8 cellular contexts compared by ENCODE assay signal in genomic region chr3:33113772-33114621, GRCh38. TPM values are rescaled to one million over a fixed set of nuclear protein-coding genes. Genes with fewer than 3 reads are reported as not detected.
A peak's percentile ranks its signal among the peaks of the same experiment; 100 is the strongest.
DNase-seq lines count a peak whose midpoint lies in the region; FAIRE-seq and TF ChIP-seq lines count a peak whose summit lies in the region.

Gene CRTAP (plus strand): TSS chr3:33114014. CDS start chr3:33114078, 64 bp downstream.

- H3K36me3 ChIP-seq in SK-N-SH (replicated peaks in 1 of 2; ENCODE audit: control insufficient read depth in 1 of 2, insufficient read depth in 2 of 2, low read length in 1 of 2) (peaks cover 0 to 17% of the 10 kb centered on the region in 2 experiments), suprapubic skin (peaks cover 1% of the 10 kb centered on the region)

- CTCF ChIA-PET in SK-N-SH (lab: Yijun Ruan, JAX) = interaction anchor here (0.6 to 0.9 kb wide), 2 partner anchors 18 to 23 kb away, joined by 3 read pairs; no protein-coding TSS in a partner anchor

- WGBS in SK-N-SH (ENCODE audit: low lambda C conversion rate) = under 1% methylated on average over 37 of the region's 98 CpGs
- 0% methylated on average over 43 of the region's 98 CpGs for WGBS in suprapubic skin

- H3K4me3 ChIP-seq in SK-N-SH (ENCODE audit: low read depth in 2 of 2, low read length in 1 of 2) (peak within 1 kb of the TSS; percentile 73 to 78), suprapubic skin (peak within 1 kb of the TSS; percentile 71)

- H3K27ac ChIP-seq in SK-N-SH (ENCODE audit: low read depth in 2 of 2, low read length in 1 of 2) = peak within 1 kb of the TSS; percentile 88 to 89
- H3K27ac ChIP-seq in suprapubic skin = peak within 1 kb of the TSS; percentile 96

- POLR2A ChIA-PET in SK-N-SH (lab: Yijun Ruan, JAX) = interaction anchor here (0.5 to 1.5 kb wide), 6 partner anchors 8 to 363 kb away, joined by 3 to 7 read pairs (median 3); partner anchors contain the start of genes GLB1 and TMPPE

- TF ChIP-seq CTCF in SK-N-SH (IDR thresholded peaks at IDR 0.05) (no peak), suprapubic skin (IDR thresholded peaks at IDR 0.05) (no peak)

- peaks cover 59% of the 10 kb centered on the region for H3K79me2 ChIP-seq in SK-N-SH (ENCODE audit: insufficient read depth)

- peaks cover 21% of the 10 kb centered on the region for H3F3A ChIP-seq in SK-N-SH (replicated peaks; ENCODE audit: insufficient read depth)

- no peak for TF ChIP-seq RAD21 in SK-N-SH (IDR thresholded peaks at IDR 0.05; ENCODE audit: low read length)

- H3K4me1 ChIP-seq in SK-N-SH (ENCODE audit: control insufficient read depth in 1 of 2, insufficient read depth in 2 of 2, low read depth in 1 of 2, low read length in 1 of 2) (peaks cover 7 to 14% of the 10 kb centered on the region in 2 experiments; a peak in 3 of 4 replicates), suprapubic skin (peaks cover 35% of the 10 kb centered on the region)

- H4K20me1 ChIP-seq in SK-N-SH (ENCODE audit: insufficient read depth) = peaks cover 20% of the 10 kb centered on the region

- TF ChIP-seq POLR2A in H54 (IDR thresholded peaks at IDR 0.05; ENCODE audit: low read depth, low read length) (peak; percentile 58), suprapubic skin (IDR thresholded peaks at IDR 0.05) (no peak)

- peak within 1 kb of the TSS; percentile 100 for H2AFZ ChIP-seq in SK-N-SH (ENCODE audit: low read depth)

- peak within 1 kb of the TSS; percentile 98 for H3K4me2 ChIP-seq in SK-N-SH

- peak within 1 kb of the TSS; percentile 90 for H3K9ac ChIP-seq in SK-N-SH

- no peaks in the 10 kb centered on the region for H3K9me2 ChIP-seq in SK-N-SH

- H3K9me3 ChIP-seq in SK-N-SH = no peaks in the 10 kb centered on the region
- H3K9me3 ChIP-seq in suprapubic skin = no peaks in the 10 kb centered on the region

- TF ChIP-seq EP300 in SK-N-SH (IDR thresholded peaks at IDR 0.05; ENCODE audit: borderline replicate concordance in 1 of 2, low read depth in 1 of 2, low read length in 1 of 2) (no peak), suprapubic skin (IDR thresholded peaks at IDR 0.05) (no peak)

- no peaks in the 10 kb centered on the region for H3K27me3 ChIP-seq in SK-N-SH (ENCODE audit: insufficient read depth)
- H3K27me3 ChIP-seq in suprapubic skin = no peaks in the 10 kb centered on the region

- peak; percentile 94 for DNase-seq in GF-D8 (lab: John Stamatoyannopoulos, UW)
- DNase-seq in H54 (ENCODE audit: insufficient read length, low spot score) = peak; percentile 78
- DNase-seq in LoVo (ENCODE audit: low spot score) = peak; percentile 91
- DNase-seq in SK-N-SH = peak; percentile 92
- DNase-seq in activated naive CD4-positive, alpha-beta T cell treated with anti-CD3 and anti-CD28 coated beads, Interleukin-2, amount 50 U/mL, for 16 hours = peak; percentile 85
- DNase-seq in globus pallidus (ENCODE audit: low spot score) = peak; percentile 92
- DNase-seq in occipital lobe (lab: John Stamatoyannopoulos, UW) = peak; percentile 86
- peak; percentile 98 for DNase-seq in suprapubic skin (ENCODE audit: low spot score in 2 of 2)

- FAIRE-seq in H54 (lab: Jason Lieb, UNC) = no peak

TF ChIP-seq in SK-N-SH, 30 proteins besides CTCF, POLR2A, EP300 and RAD21 (continues in another document):
- TF ChIP-seq REST (IDR thresholded peaks at IDR 0.05; ENCODE audit: low read depth, low read length) = no peak
- no peak; the same call in 1 of the 2 replicates for TF ChIP-seq YY1 (IDR thresholded peaks at IDR 0.05; ENCODE audit: low read depth)
- no peak for TF ChIP-seq FOXM1 (IDR thresholded peaks at IDR 0.05; ENCODE audit: low read depth)
- TF ChIP-seq ELF1 (IDR thresholded peaks at IDR 0.05) = peak; percentile 65; the same call in 1 of the 2 replicates
- TF ChIP-seq SMC3 (IDR thresholded peaks at IDR 0.05; ENCODE audit: low read depth, low read length) = no peak
- TF ChIP-seq JUND (IDR thresholded peaks at IDR 0.05) = no peak
- no peak; the same call in 1 of the 2 replicates for TF ChIP-seq TAF1 (IDR thresholded peaks at IDR 0.05; ENCODE audit: borderline replicate concordance, low read depth, low read length)
- TF ChIP-seq POLR2AphosphoS5 (IDR thresholded peaks at IDR 0.05; ENCODE audit: low read depth, low read length) = no peak; the same call in 1 of the 2 replicates
- TF ChIP-seq FOXJ3 (CRISPR knock-in tag; IDR thresholded peaks at IDR 0.05) = no peak
- 0 out of 2 replicates have a peak, but pooled peaks have one; percentile 5 for TF ChIP-seq USF1 (IDR thresholded peaks at IDR 0.05; ENCODE audit: borderline replicate concordance, low read depth)
- TF ChIP-seq TEAD4 (IDR thresholded peaks at IDR 0.05; ENCODE audit: borderline replicate concordance, insufficient read depth) = no peak
- TF ChIP-seq PBX3 (IDR thresholded peaks at IDR 0.05) = no peak; the same call in 1 of the 2 replicates
- no peak for TF ChIP-seq RXRA (IDR thresholded peaks at IDR 0.05; ENCODE audit: borderline replicate concordance, low read depth)
- no peak for TF ChIP-seq MEF2A (IDR thresholded peaks at IDR 0.05; ENCODE audit: borderline replicate concordance, low read depth)
- no peak for TF ChIP-seq GATA2 (CRISPR knock-in tag; IDR thresholded peaks at IDR 0.05)
- TF ChIP-seq IRF3 (IDR thresholded peaks at IDR 0.05; ENCODE audit: low read depth, low read length) = no peak
- TF ChIP-seq USF2 (IDR thresholded peaks at IDR 0.05; ENCODE audit: borderline replicate concordance, low read depth, low read length) = no peak
- TF ChIP-seq CHD2 (IDR thresholded peaks at IDR 0.05; ENCODE audit: low read length, partially characterized antibody) = peak; percentile 4
- TF ChIP-seq NRF1 (IDR thresholded peaks at IDR 0.05; ENCODE audit: low read depth, low read length) = peak; percentile 73
- peak; percentile 51 for TF ChIP-seq NFIC (IDR thresholded peaks at IDR 0.05; ENCODE audit: borderline replicate concordance)

RNA-seq across cellular contexts. Expression of gene CRTAP, which starts in this region (rescaled TPM):
- 198 and 240 TPM in 2 replicates for polyA plus RNA-seq in SK-N-SH (2012; rRNA removed)
- polyA plus RNA-seq in SK-N-SH (2012; cell fraction: cytosol; rRNA removed) = 246 and 266 TPM in 2 replicates
- 41.2 and 84.3 TPM in 2 replicates for polyA plus RNA-seq in SK-N-SH (2012; cell fraction: nucleus; rRNA removed)
- 18.2 TPM for total RNA-seq in occipital lobe
- total RNA-seq in suprapubic skin = 100 to 1,000 TPM in 3 of 4 donors, 10 to 100 TPM in 1; 99.5 to 162 (median 135) TPM

Comparison
In these comparisons a context has a peak if more than half of its experiments do, and no peak if none do; other contexts are left out.
1. Peak in every context shown above with its lines: DNase-seq, H3K4me3 ChIP-seq and H3K27ac ChIP-seq.